In the genomic region with DNA sequence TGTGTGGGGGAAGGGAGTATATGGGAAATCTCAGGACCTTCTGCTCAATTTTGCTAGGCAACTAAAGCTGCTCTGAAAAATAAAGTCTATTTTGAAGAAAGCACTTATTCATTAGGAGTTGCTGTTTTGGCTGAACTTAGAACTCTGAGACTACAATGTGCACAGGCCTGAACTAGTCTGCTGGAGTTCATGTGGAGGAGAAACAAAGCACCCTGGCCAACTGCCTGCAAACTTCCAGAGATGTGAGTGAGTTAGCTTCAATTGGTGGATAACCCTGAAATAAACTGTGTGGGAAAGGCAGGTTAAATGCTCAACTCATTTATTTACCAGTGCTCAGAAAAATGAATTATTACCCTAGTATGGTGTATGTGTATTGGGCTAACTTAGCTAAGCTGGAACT, we compare ENCODE assay signal across 1 cellular context.
TF ChIP-seq lines count a peak whose summit lies in the region.

No MANE protein-coding gene starts in this region.

TF ChIP-seq in GM23338, 12 proteins besides CTCF, POLR2A, EP300 and RAD21 (continued from another document):
- TF ChIP-seq, protein P1, sequence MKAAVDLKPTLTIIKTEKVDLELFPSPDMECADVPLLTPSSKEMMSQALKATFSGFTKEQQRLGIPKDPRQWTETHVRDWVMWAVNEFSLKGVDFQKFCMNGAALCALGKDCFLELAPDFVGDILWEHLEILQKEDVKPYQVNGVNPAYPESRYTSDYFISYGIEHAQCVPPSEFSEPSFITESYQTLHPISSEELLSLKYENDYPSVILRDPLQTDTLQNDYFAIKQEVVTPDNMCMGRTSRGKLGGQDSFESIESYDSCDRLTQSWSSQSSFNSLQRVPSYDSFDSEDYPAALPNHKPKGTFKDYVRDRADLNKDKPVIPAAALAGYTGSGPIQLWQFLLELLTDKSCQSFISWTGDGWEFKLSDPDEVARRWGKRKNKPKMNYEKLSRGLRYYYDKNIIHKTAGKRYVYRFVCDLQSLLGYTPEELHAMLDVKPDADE (IDR thresholded peaks at IDR 0.05): no peak
- TF ChIP-seq STAT1 (IDR thresholded peaks at IDR 0.05; ENCODE audit: unreplicated experiment) (no peak), JUNB (IDR thresholded peaks at IDR 0.05; ENCODE audit: unreplicated experiment) (no peak), EZH2phosphoT487 (IDR thresholded peaks at IDR 0.05; ENCODE audit: unreplicated experiment) (no peak), NANOG (IDR thresholded peaks at IDR 0.05; ENCODE audit: borderline replicate concordance) (no peak), REST (IDR thresholded peaks at IDR 0.05; ENCODE audit: unreplicated experiment) (no peak)
- TF ChIP-seq, protein P2, sequence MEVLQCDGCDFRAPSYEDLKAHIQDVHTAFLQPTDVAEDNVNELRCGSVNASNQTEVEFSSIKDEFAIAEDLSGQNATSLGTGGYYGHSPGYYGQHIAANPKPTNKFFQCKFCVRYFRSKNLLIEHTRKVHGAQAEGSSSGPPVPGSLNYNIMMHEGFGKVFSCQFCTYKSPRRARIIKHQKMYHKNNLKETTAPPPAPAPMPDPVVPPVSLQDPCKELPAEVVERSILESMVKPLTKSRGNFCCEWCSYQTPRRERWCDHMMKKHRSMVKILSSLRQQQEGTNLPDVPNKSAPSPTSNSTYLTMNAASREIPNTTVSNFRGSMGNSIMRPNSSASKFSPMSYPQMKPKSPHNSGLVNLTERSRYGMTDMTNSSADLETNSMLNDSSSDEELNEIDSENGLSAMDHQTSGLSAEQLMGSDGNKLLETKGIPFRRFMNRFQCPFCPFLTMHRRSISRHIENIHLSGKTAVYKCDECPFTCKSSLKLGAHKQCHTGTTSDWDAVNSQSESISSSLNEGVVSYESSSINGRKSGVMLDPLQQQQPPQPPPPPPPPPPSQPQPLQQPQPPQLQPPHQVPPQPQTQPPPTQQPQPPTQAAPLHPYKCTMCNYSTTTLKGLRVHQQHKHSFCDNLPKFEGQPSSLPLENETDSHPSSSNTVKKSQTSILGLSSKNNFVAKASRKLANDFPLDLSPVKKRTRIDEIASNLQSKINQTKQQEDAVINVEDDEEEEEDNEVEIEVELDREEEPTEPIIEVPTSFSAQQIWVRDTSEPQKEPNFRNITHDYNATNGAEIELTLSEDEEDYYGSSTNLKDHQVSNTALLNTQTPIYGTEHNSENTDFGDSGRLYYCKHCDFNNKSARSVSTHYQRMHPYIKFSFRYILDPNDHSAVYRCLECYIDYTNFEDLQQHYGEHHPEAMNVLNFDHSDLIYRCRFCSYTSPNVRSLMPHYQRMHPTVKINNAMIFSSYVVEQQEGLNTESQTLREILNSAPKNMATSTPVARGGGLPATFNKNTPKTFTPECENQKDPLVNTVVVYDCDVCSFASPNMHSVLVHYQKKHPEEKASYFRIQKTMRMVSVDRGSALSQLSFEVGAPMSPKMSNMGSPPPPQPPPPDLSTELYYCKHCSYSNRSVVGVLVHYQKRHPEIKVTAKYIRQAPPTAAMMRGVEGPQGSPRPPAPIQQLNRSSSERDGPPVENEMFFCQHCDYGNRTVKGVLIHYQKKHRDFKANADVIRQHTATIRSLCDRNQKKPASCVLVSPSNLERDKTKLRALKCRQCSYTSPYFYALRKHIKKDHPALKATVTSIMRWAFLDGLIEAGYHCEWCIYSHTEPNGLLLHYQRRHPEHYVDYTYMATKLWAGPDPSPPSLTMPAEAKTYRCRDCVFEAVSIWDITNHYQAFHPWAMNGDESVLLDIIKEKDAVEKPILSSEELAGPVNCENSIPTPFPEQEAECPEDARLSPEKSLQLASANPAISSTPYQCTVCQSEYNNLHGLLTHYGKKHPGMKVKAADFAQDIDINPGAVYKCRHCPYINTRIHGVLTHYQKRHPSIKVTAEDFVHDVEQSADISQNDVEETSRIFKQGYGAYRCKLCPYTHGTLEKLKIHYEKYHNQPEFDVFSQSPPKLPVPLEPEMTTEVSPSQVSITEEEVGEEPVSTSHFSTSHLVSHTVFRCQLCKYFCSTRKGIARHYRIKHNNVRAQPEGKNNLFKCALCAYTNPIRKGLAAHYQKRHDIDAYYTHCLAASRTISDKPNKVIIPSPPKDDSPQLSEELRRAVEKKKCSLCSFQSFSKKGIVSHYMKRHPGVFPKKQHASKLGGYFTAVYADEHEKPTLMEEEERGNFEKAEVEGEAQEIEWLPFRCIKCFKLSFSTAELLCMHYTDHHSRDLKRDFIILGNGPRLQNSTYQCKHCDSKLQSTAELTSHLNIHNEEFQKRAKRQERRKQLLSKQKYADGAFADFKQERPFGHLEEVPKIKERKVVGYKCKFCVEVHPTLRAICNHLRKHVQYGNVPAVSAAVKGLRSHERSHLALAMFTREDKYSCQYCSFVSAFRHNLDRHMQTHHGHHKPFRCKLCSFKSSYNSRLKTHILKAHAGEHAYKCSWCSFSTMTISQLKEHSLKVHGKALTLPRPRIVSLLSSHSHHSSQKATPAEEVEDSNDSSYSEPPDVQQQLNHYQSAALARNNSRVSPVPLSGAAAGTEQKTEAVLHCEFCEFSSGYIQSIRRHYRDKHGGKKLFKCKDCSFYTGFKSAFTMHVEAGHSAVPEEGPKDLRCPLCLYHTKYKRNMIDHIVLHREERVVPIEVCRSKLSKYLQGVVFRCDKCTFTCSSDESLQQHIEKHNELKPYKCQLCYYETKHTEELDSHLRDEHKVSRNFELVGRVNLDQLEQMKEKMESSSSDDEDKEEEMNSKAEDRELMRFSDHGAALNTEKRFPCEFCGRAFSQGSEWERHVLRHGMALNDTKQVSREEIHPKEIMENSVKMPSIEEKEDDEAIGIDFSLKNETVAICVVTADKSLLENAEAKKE (CRISPR knock-in tag; IDR thresholded peaks at IDR 0.05): no peak
